In the genomic region with DNA sequence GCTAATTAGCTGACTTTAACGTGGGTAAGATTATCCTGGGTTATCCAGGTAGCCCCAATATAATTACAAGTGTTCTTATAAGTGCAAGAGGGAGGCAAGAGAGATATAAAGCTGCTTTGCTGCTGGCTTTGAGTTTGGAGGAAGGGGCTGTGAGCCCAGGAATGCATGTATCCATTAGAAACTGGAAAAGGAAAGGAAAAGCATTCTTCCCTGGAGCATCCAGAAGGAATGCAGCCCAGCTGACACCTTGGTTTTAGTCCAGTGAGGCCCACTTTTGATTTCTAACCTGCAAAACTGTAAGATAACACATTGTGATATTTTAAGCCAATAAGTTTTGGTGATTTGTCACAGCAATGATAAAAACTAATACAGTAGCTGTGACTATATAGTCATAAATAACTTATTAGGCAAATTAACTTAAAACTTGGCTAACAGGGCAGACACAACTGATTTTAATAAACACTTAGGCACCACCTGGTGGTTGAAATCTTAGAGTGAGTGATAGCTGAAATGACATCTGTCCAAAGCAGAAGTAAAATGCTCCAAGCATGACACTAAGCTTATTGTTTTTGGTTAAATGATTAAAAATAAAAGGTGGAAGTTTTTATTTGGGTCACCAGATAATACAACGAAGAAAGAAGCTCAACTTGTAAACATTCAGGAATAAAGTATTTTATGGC, we compare ENCODE assay signal across 10 cellular contexts. TPM values are rescaled to one million over a fixed set of nuclear protein-coding genes. Genes with fewer than 3 reads are reported as not detected.
A peak's percentile ranks its signal among the peaks of the same experiment; 100 is the strongest.
DNase-seq lines count a peak whose midpoint lies in the region; ATAC-seq and TF ChIP-seq lines count a peak whose summit lies in the region.
"Had no signal": no experiment of that assay in that cellular context is flagged by ENCODE, and none has a peak within 500 bp of the region (broad histone marks: within the 10 kb centered on the region; RNA-seq: fewer than 3 reads in every experiment).

No MANE protein-coding gene starts in this region.

- H3K4me1 ChIP-seq in KMS-11 (ENCODE audit: low read depth, poor library complexity, severe bottlenecking): no peaks in the 10 kb centered on the region
- H3K4me1 ChIP-seq in breast epithelium: no peaks in the 10 kb centered on the region
- H3K4me1 ChIP-seq in parathyroid adenoma: no peaks in the 10 kb centered on the region

- intact Hi-C loops in breast epithelium (cut with DNase I; ENCODE audit: low total_unique reads): no loop called here

- no peaks in the 10 kb centered on the region for H4K20me1 ChIP-seq in KMS-11 (ENCODE audit: insufficient read depth)

- H3K27me3 ChIP-seq in KMS-11 (ENCODE audit: insufficient read depth, low read depth): no peaks in the 10 kb centered on the region
- H3K27me3 ChIP-seq in breast epithelium: no peaks in the 10 kb centered on the region
- H3K27me3 ChIP-seq in parathyroid adenoma (ENCODE audit: control insufficient read depth, insufficient read depth, low read length): no peaks in the 10 kb centered on the region

- 0 out of 2 replicates have a peak, but pooled peaks have one; percentile 28 for TF ChIP-seq CTCF in KMS-11 (conservative IDR thresholded peaks at IDR 0.05; ENCODE audit: low read depth, low read length)
- peak; percentile 13 to 47 (median 34) for TF ChIP-seq CTCF in breast epithelium (IDR thresholded peaks at IDR 0.05)
- TF ChIP-seq CTCF in parathyroid adenoma (IDR thresholded peaks at IDR 0.05): peak; percentile 28

- H3K36me3 ChIP-seq in KMS-11 (ENCODE audit: insufficient read depth) (no peaks in the 10 kb centered on the region), breast epithelium (no peaks in the 10 kb centered on the region), parathyroid adenoma (ENCODE audit: control insufficient read depth, insufficient read depth, low read length) (no peaks in the 10 kb centered on the region)

- H2AFZ ChIP-seq in KMS-11 (ENCODE audit: low read depth) (no peak overlapping the region), parathyroid adenoma (no peak overlapping the region)

- DNase-seq in ELF-1 (ENCODE audit: low read depth, low spot score) (peak; percentile 30), breast epithelium (ENCODE audit: low spot score in 2 of 2) (no peak), caudate nucleus (lab: John Stamatoyannopoulos, UW) (no peak)
- DNase-seq in stimulated activated naive CD4-positive, alpha-beta T cell treated with Interleukin-2 at 50 U/mL for 16 hours (lab: John Stamatoyannopoulos, UW): no peak

- H3K9me3 ChIP-seq in breast epithelium: no peaks in the 10 kb centered on the region
- no peaks in the 10 kb centered on the region for H3K9me3 ChIP-seq in parathyroid adenoma (ENCODE audit: control insufficient read depth, low read length)

- no peak overlapping the region for H3K27ac ChIP-seq in KMS-11
- H3K27ac ChIP-seq in breast epithelium: no peak overlapping the region
- H3K27ac ChIP-seq in parathyroid adenoma: no peak overlapping the region
- no peak overlapping the region for H3K27ac ChIP-seq in caudate nucleus (ENCODE audit: low read depth, low read length)
- H3K27ac ChIP-seq: SK-N-MC had no signal

- H3K79me2 ChIP-seq in KMS-11 (ENCODE audit: insufficient read depth, low read depth) (no peaks in the 10 kb centered on the region), parathyroid adenoma (no peaks in the 10 kb centered on the region)

- H3K4me2 ChIP-seq in KMS-11 (no peak overlapping the region), parathyroid adenoma (ENCODE audit: low read length) (no peak overlapping the region)

- no peak overlapping the region for H3K4me3 ChIP-seq in KMS-11 (IDR thresholded peaks at IDR 0.05; ENCODE audit: insufficient read depth, low read depth, low read length)
- no peak overlapping the region for H3K4me3 ChIP-seq in breast epithelium
- no peak overlapping the region for H3K4me3 ChIP-seq in parathyroid adenoma (ENCODE audit: low read depth, low read length)
- H3K4me3 ChIP-seq: lung, SK-N-MC had no signal

- H3K9ac ChIP-seq in KMS-11 (no peak overlapping the region), parathyroid adenoma (no peak overlapping the region)

- ATAC-seq in GM21360 (IDR thresholded peaks at IDR 0.05; ENCODE audit: unreplicated experiment): peak; percentile 74
- no peak for ATAC-seq in HG02840 (IDR thresholded peaks at IDR 0.05; ENCODE audit: low FRiP score, unreplicated experiment)

- TF ChIP-seq POLR2A in breast epithelium (IDR thresholded peaks at IDR 0.05): no peak

RNA-seq across cellular contexts. Expression of gene ADGRF4, which starts 35.6 kb away (rescaled TPM):
- under 1 TPM in 2 of 3 donors, not detected in 1; 0.15 to 0.16 TPM for total RNA-seq in breast epithelium

RNA-seq across cellular contexts. Expression of gene OPN5, which starts 47.8 kb away (rescaled TPM):
- total RNA-seq in breast epithelium: not detected
